27 cellular contexts compared by ENCODE assay signal in the genomic region with DNA sequence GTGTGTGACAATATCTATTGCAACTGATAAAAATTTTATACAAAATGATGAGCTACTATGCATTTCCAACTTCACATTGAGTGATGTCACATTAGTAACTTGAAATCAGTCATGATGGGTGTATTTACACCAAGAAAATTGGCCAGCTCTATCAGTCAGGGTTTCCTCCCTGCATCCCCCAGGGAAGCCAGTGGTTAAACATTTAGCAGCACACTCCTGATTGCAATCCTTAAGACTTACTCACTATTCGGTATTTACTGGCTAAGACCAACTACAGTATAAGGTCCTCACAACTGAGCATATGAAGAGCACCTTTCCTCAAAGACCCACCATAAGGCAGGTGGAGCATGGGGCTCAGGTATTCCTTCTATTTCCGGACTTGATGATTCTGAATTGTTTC. TPM values are rescaled to one million over a fixed set of nuclear protein-coding genes. Genes with fewer than 3 reads are reported as not detected.
DNase-seq lines count a peak whose midpoint lies in the region; ATAC-seq, FAIRE-seq and TF ChIP-seq lines count a peak whose summit lies in the region.
"Had no signal": no experiment of that assay in that cellular context is flagged by ENCODE, and none has a peak within 500 bp of the region (broad histone marks: within the 10 kb centered on the region; RNA-seq: fewer than 3 reads in every experiment).

No MANE protein-coding gene starts in this region.

- H3K27ac ChIP-seq in A549 (no peak overlapping the region), caudate nucleus (ENCODE audit: low read depth, low read length) (no peak overlapping the region)
- H3K27ac ChIP-seq: 22Rv1, HL-60, Peyer's patch, SJCRH30 had no signal

- TF ChIP-seq EP300 in A549 (IDR thresholded peaks at IDR 0.05), result no peak

- H3K4me3 ChIP-seq in A549, result no peak overlapping the region
- H3K4me3 ChIP-seq in cardiac fibroblast (replicated peaks in 1 of 2; ENCODE audit: low read depth in 2 of 2, low read length in 2 of 2), result no peak overlapping the region
- H3K4me3 ChIP-seq: Peyer's patch, SJCRH30 had no signal

- no peak for FAIRE-seq in A549 (lab: Jason Lieb, UNC)
- FAIRE-seq: D721Med, GM19239, HepG2 had no signal

- peak in 1 of 2 experiments; percentile 31; a peak in 1 of 6 replicates for ATAC-seq in A549
- ATAC-seq: HepG2 had no signal

- TF ChIP-seq CTCF in A549 (IDR thresholded peaks at IDR 0.05) (no peak), cardiac fibroblast (IDR thresholded peaks at IDR 0.05; ENCODE audit: low read depth, low read length) (no peak)

- no peak for TF ChIP-seq POLR2A in A549 (IDR thresholded peaks at IDR 0.05; ENCODE audit: low read length)

- POLR2A ChIA-PET in A549 (lab: Yijun Ruan, JAX), result no interaction called here

- CTCF ChIA-PET in A549 (lab: Yijun Ruan, JAX), result interaction anchor here (1.4 kb wide), 1 partner anchor 44 kb away, joined by 4 read pairs; no protein-coding TSS in a partner anchor

- no peaks in the 10 kb centered on the region for H3K9me3 ChIP-seq in A549

- H3K4me1 ChIP-seq in A549, result 0 out of 3 replicates have a peak, but pooled peaks cover 7% of the 10 kb centered on the region
- H3K4me1 ChIP-seq: Peyer's patch, SJCRH30 had no signal

- H3K4me2 ChIP-seq in A549, result 0 out of 3 replicates have a peak overlapping the region, but pooled peaks have one; percentile 17

- DNase-seq in A549 (ENCODE audit: low read depth in 1 of 2, low spot score in 1 of 2), result no peak
- DNase-seq in M059J (ENCODE audit: low read depth), result peak; percentile 32
- DNase-seq in cardiac fibroblast (ENCODE audit: low read depth in 2 of 2), result peak; percentile 60 to 61
- DNase-seq in glomerular visceral epithelial cell (ENCODE audit: extremely low spot score), result peak; percentile 29
- DNase-seq in HuH-7.5 (ENCODE audit: low spot score), result no peak
- DNase-seq in NCI-H2171 treated with DMSO at 0.1 percent for 48 hours (lab: John Stamatoyannopoulos, UW), result no peak
- no peak for DNase-seq in caudate nucleus (lab: John Stamatoyannopoulos, UW)
- DNase-seq in activated CD8-positive, alpha-beta memory T cell treated with anti-CD3 and anti-CD28 coated beads for 24 hours, result no peak
- DNase-seq: AML-193, DMS53, GF-D8, H9, HFFc6, KBM-7, NCI-H1105, NCI-H146, NCI-H2029, NCI-H524 treated with DMSO at 0.1 percent for 48 hours, NCI-H82, Peyer's patch, SJCRH30 had no signal

- 0% methylated on average over 2 of the region's 2 CpGs for WGBS in A549 (ENCODE audit: missing lambda C conversion rate)

- no peak for TF ChIP-seq RAD21 in A549 (conservative IDR thresholded peaks at IDR 0.05 in 1 of 2, IDR thresholded peaks at IDR 0.05 in 1 of 2)

TF ChIP-seq in A549, 52 proteins besides CTCF, POLR2A, EP300 and RAD21:
- TF ChIP-seq CEBPB (IDR thresholded peaks at IDR 0.05) (no peak), ZSCAN20 (CRISPR knock-in tag; IDR thresholded peaks at IDR 0.05) (no peak), TFCP2L1 (CRISPR knock-in tag; IDR thresholded peaks at IDR 0.05) (no peak), KDM1A (IDR thresholded peaks at IDR 0.05; ENCODE audit: low read depth) (no peak), HOXB13 (CRISPR knock-in tag; IDR thresholded peaks at IDR 0.05; ENCODE audit: low read depth) (no peak)

RNA-seq across cellular contexts. Expression of a gene that starts 41.3 kb away (rescaled TPM):
- polyA plus RNA-seq in A549 (2011; rRNA removed), result 39.0 and 51.1 TPM in 2 replicates
- polyA plus RNA-seq in A549 (2012; cell fraction: cytosol; rRNA removed), result 8.4 and 9.1 TPM in 2 replicates
- polyA plus RNA-seq in A549 (2012; cell fraction: nucleus; rRNA removed), result 9.5 and 16.5 TPM in 2 replicates
- 13.7 to 17.4 TPM (median 16.7 TPM) in 3 replicates for polyA plus RNA-seq in A549 (2017; fragmentation: RNase III; extraction: RNeasy Plus Mini Kit Qiagen cat#74134 plus additional on column Dnase treatment)
- 29.9 and 37.2 TPM in 2 replicates for polyA minus RNA-seq in A549 (2011; rRNA and poly(A)+ RNA removed)
- 61.9 and 144 TPM in 2 replicates for total RNA-seq in M059J (2014; rRNA removed; shearing (Covaris generic))
- total RNA-seq: OCI-LY7 had no signal

Comparison
In these comparisons a context has a peak if more than half of its experiments do, and no peak if none do; other contexts are left out.
1. DNase-seq: peak in M059J (single experiment), cardiac fibroblast (2 of 2) and glomerular visceral epithelial cell (single experiment); none in A549 (0 of 2), HuH-7.5 (single experiment), NCI-H2171 treated with DMSO at 0.1 percent for 48 hours (single experiment), caudate nucleus (0 of 61) and activated CD8-positive, alpha-beta memory T cell treated with anti-CD3 and anti-CD28 coated beads for 24 hours (single experiment).